In the genomic region with DNA sequence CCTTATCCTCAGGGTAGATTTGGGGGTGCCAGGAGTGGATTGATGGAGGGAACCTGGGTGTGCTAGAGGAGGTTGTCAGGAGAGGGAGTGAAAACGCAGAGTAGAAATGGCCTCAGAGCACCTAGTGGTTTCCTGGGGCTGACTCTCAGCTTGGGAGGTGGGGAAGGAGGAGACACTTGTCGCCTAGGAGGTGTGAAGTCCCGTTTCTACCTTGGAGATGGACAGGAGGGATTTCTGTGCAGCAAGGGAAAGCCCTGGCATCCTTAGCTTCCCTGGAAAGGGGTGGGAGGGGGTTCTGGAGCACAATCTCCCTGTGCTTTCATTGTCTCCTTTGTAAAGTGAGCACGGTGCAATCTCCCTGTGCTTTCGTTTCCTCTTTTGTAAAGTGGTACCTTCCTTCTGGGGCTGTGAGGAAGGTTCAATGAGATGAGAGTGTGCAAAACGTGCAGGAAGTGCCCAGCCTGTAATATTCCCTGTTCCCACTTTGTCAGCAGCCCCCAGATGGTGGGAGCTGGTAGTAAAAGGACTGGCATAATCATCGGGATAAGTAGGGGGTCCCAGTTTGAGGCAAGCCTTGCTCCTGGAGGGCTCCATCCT, we compare ENCODE assay signal across 8 cellular contexts. TPM values are rescaled to one million over a fixed set of nuclear protein-coding genes. Genes with fewer than 3 reads are reported as not detected.
DNase-seq lines count a peak whose midpoint lies in the region; ATAC-seq and TF ChIP-seq lines count a peak whose summit lies in the region.

No MANE protein-coding gene starts in this region.

- peak; percentile 39 for DNase-seq in NCI-H69 (lab: John Stamatoyannopoulos, UW)
- no peak for DNase-seq in lower lobe of right lung
- no peak for DNase-seq in iPS-NIHi7 (ENCODE audit: extremely low spot score)
- no peak for DNase-seq in activated CD4-positive, CD25-positive, alpha-beta regulatory T cell treated with anti-CD3 and anti-CD28 coated beads, Interleukin-2, amount 50 U/mL, for 72 hours
- DNase-seq in NCI-H146 (lab: John Stamatoyannopoulos, UW): no peak
- DNase-seq in uterus: no peak

- no peak overlapping the region for H3K27ac ChIP-seq in lower lobe of right lung
- H3K27ac ChIP-seq in uterus: no peak overlapping the region

- no peak for TF ChIP-seq POLR2A in uterus (IDR thresholded peaks at IDR 0.05)

- TF ChIP-seq CTCF in GM12872 (IDR thresholded peaks at IDR 0.05; ENCODE audit: insufficient read depth, low read depth, low read length) (peak; percentile 28), lower lobe of right lung (IDR thresholded peaks at IDR 0.05) (no peak), uterus (IDR thresholded peaks at IDR 0.05) (no peak)

- intact Hi-C loops in lower lobe of right lung (cut with DNase I): no loop called here
- intact Hi-C loops in uterus (cut with DNase I; ENCODE audit: low total_unique reads): no loop called here

- H3K4me3 ChIP-seq in lower lobe of right lung (peak overlapping the region; percentile 91), uterus (no peak overlapping the region)

- H3K27me3 ChIP-seq in lower lobe of right lung (ENCODE audit: low read depth) (no peaks in the 10 kb centered on the region), uterus (no peaks in the 10 kb centered on the region)

- H3K36me3 ChIP-seq in lower lobe of right lung (peaks cover 25% of the 10 kb centered on the region), uterus (no peaks in the 10 kb centered on the region)

- H3K9me3 ChIP-seq in lower lobe of right lung (no peaks in the 10 kb centered on the region), uterus (no peaks in the 10 kb centered on the region)

- ATAC-seq in GM21390 (IDR thresholded peaks at IDR 0.05; ENCODE audit: unreplicated experiment) (peak; percentile 72), lower lobe of right lung (no peak)

- peaks cover 17% of the 10 kb centered on the region for H3K4me1 ChIP-seq in lower lobe of right lung
- H3K4me1 ChIP-seq in uterus: peaks cover 0 to 10% of the 10 kb centered on the region in 2 donors

RNA-seq across cellular contexts. Expression of gene OAS3, which starts 1.6 kb away (rescaled TPM):
- total RNA-seq in lower lobe of right lung (65.8 TPM), uterus (10 to 100 TPM in 2 of 4 donors, 1 to 10 TPM in 2; 2.1 to 22.8 (median 8.9) TPM)

RNA-seq across cellular contexts. Expression of gene OAS1, which starts 33.1 kb away (rescaled TPM):
- total RNA-seq in lower lobe of right lung: 112 TPM
- 10 to 100 TPM in 1 of 4 donors, 1 to 10 TPM in 3; 3.8 to 19.8 (median 7.4) TPM for total RNA-seq in uterus

RNA-seq across cellular contexts. Expression of gene OAS2, which starts 38.5 kb away (rescaled TPM):
- total RNA-seq in lower lobe of right lung: 96.4 TPM
- 10 to 100 TPM in 2 of 4 donors, 1 to 10 TPM in 1, under 1 TPM in 1; 0.59 to 18.1 (median 6.1) TPM for total RNA-seq in uterus
